Comparison of ENCODE assay signal across 1 cellular context in the genomic region with DNA sequence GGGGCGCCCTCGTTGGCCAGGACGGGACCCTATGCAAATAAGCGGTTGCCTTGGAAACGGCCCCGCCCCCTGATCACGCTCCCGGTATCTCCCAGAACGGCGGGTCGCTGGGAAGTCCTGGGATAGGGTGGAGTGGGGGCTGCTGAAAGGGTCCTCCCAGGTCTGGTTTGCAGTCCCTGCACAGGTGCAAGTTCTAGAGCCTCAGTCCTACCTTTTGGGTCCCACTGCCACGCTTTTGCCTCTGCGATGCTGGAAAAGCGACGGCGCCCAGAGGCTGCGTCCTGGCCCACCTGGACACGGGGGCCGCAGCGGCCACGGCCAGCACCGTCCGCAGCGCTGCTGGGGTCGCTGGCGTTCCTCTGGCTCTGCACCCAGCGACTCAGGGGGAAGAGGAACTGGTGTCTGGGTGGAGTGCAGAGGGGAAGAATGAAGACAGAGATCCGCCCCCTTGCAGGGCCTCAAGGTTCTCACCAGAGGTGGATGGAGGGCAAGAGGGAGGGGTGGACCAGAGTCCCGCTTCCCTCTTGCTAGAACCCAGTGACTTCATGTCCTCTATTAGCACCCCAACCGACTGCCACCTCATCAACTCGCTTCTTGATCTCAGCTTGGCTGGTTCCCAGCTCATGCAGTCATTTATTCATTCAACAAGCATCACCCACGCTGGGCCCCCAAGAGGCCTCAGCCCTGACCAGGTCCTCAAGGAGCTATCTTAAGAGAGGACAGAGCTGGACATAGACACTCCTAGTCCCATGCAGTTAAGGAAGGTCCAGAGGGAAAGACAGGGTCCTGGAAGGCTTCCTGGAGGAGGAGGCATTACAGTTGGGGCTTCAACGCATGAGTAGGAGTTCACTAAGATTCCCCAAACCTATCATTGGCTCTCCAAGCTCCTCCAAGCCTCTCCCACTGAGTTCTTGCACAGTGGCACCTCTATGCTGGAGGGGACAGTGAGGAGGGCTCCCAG.
TF ChIP-seq lines count a peak whose summit lies in the region.

A gene (minus strand): TSS at position 381 of the 961 bp plus-strand sequence. CDS start 659 bp downstream, outside the sequence.

TF ChIP-seq in GM12878, 131 proteins besides CTCF, POLR2A, EP300 and RAD21 (continued from another document and continues in another):
- TF ChIP-seq, protein P1, sequence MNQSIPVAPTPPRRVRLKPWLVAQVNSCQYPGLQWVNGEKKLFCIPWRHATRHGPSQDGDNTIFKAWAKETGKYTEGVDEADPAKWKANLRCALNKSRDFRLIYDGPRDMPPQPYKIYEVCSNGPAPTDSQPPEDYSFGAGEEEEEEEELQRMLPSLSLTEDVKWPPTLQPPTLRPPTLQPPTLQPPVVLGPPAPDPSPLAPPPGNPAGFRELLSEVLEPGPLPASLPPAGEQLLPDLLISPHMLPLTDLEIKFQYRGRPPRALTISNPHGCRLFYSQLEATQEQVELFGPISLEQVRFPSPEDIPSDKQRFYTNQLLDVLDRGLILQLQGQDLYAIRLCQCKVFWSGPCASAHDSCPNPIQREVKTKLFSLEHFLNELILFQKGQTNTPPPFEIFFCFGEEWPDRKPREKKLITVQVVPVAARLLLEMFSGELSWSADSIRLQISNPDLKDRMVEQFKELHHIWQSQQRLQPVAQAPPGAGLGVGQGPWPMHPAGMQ (IDR thresholded peaks at IDR 0.05; ENCODE audit: borderline replicate concordance): no peak
- TF ChIP-seq, protein P2, sequence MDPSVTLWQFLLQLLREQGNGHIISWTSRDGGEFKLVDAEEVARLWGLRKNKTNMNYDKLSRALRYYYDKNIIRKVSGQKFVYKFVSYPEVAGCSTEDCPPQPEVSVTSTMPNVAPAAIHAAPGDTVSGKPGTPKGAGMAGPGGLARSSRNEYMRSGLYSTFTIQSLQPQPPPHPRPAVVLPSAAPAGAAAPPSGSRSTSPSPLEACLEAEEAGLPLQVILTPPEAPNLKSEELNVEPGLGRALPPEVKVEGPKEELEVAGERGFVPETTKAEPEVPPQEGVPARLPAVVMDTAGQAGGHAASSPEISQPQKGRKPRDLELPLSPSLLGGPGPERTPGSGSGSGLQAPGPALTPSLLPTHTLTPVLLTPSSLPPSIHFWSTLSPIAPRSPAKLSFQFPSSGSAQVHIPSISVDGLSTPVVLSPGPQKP (IDR thresholded peaks at IDR 0.05; ENCODE audit: low read depth, low read length): no peak
- TF ChIP-seq ZNF622 (IDR thresholded peaks at IDR 0.05) (no peak), TARDBP (IDR thresholded peaks at IDR 0.05; ENCODE audit: borderline replicate concordance) (no peak), SREBF1 (IDR thresholded peaks at IDR 0.05; ENCODE audit: low read length) (no peak), PAX8 (IDR thresholded peaks at IDR 0.05) (no peak), ESRRA (IDR thresholded peaks at IDR 0.05; ENCODE audit: low read length) (no peak), FOXM1 (IDR thresholded peaks at IDR 0.05; ENCODE audit: low read depth, low read length) (no peak), EED (IDR thresholded peaks at IDR 0.05; ENCODE audit: low read depth) (peak; percentile 39; the same call in 1 of the 2 replicates), ZBED1 (IDR thresholded peaks at IDR 0.05; ENCODE audit: borderline replicate concordance) (no peak), SIX5 (IDR thresholded peaks at IDR 0.05; ENCODE audit: low read depth, low read length, severe bottlenecking) (no peak), MTA3 (IDR thresholded peaks at IDR 0.05; ENCODE audit: borderline replicate concordance, low read length) (no peak), GABPA (IDR thresholded peaks at IDR 0.05; ENCODE audit: low read depth) (no peak), ATF7 (IDR thresholded peaks at IDR 0.05; ENCODE audit: low read depth) (peak; percentile 48; the same call in 1 of the 2 replicates), IRF4 (IDR thresholded peaks at IDR 0.05; ENCODE audit: low read depth, low read length) (no peak), CHD4 (IDR thresholded peaks at IDR 0.05) (no peak), PAX5 (IDR thresholded peaks at IDR 0.05; ENCODE audit: borderline replicate concordance, low read depth, low read length) (no peak), KAT2A (conservative IDR thresholded peaks at IDR 0.05; ENCODE audit: control insufficient read depth, low read depth, low read length) (no peak), TCF12 (IDR thresholded peaks at IDR 0.05; ENCODE audit: low read depth, low read length) (0 out of 2 replicates have a peak, but pooled peaks have one; percentile 12), IKZF2 (IDR thresholded peaks at IDR 0.05) (peak in 1 of 2 experiments; percentile 27; a peak in 1 of 4 replicates)
- TF ChIP-seq, protein P3, sequence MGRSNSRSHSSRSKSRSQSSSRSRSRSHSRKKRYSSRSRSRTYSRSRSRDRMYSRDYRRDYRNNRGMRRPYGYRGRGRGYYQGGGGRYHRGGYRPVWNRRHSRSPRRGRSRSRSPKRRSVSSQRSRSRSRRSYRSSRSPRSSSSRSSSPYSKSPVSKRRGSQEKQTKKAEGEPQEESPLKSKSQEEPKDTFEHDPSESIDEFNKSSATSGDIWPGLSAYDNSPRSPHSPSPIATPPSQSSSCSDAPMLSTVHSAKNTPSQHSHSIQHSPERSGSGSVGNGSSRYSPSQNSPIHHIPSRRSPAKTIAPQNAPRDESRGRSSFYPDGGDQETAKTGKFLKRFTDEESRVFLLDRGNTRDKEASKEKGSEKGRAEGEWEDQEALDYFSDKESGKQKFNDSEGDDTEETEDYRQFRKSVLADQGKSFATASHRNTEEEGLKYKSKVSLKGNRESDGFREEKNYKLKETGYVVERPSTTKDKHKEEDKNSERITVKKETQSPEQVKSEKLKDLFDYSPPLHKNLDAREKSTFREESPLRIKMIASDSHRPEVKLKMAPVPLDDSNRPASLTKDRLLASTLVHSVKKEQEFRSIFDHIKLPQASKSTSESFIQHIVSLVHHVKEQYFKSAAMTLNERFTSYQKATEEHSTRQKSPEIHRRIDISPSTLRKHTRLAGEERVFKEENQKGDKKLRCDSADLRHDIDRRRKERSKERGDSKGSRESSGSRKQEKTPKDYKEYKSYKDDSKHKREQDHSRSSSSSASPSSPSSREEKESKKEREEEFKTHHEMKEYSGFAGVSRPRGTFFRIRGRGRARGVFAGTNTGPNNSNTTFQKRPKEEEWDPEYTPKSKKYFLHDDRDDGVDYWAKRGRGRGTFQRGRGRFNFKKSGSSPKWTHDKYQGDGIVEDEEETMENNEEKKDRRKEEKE (IDR thresholded peaks at IDR 0.05): no peak
- TF ChIP-seq, protein P4, sequence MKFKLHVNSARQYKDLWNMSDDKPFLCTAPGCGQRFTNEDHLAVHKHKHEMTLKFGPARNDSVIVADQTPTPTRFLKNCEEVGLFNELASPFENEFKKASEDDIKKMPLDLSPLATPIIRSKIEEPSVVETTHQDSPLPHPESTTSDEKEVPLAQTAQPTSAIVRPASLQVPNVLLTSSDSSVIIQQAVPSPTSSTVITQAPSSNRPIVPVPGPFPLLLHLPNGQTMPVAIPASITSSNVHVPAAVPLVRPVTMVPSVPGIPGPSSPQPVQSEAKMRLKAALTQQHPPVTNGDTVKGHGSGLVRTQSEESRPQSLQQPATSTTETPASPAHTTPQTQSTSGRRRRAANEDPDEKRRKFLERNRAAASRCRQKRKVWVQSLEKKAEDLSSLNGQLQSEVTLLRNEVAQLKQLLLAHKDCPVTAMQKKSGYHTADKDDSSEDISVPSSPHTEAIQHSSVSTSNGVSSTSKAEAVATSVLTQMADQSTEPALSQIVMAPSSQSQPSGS (IDR thresholded peaks at IDR 0.05; ENCODE audit: low read length): no peak
- TF ChIP-seq, protein P5, sequence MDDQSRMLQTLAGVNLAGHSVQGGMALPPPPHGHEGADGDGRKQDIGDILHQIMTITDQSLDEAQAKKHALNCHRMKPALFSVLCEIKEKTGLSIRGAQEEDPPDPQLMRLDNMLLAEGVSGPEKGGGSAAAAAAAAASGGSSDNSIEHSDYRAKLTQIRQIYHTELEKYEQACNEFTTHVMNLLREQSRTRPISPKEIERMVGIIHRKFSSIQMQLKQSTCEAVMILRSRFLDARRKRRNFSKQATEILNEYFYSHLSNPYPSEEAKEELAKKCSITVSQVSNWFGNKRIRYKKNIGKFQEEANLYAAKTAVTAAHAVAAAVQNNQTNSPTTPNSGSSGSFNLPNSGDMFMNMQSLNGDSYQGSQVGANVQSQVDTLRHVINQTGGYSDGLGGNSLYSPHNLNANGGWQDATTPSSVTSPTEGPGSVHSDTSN (IDR thresholded peaks at IDR 0.05; ENCODE audit: insufficient replicate concordance, low read depth, low read length): no peak
- TF ChIP-seq, protein P6, sequence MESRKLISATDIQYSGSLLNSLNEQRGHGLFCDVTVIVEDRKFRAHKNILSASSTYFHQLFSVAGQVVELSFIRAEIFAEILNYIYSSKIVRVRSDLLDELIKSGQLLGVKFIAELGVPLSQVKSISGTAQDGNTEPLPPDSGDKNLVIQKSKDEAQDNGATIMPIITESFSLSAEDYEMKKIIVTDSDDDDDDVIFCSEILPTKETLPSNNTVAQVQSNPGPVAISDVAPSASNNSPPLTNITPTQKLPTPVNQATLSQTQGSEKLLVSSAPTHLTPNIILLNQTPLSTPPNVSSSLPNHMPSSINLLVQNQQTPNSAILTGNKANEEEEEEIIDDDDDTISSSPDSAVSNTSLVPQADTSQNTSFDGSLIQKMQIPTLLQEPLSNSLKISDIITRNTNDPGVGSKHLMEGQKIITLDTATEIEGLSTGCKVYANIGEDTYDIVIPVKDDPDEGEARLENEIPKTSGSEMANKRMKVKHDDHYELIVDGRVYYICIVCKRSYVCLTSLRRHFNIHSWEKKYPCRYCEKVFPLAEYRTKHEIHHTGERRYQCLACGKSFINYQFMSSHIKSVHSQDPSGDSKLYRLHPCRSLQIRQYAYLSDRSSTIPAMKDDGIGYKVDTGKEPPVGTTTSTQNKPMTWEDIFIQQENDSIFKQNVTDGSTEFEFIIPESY (IDR thresholded peaks at IDR 0.05): no peak
- TF ChIP-seq, protein P7, sequence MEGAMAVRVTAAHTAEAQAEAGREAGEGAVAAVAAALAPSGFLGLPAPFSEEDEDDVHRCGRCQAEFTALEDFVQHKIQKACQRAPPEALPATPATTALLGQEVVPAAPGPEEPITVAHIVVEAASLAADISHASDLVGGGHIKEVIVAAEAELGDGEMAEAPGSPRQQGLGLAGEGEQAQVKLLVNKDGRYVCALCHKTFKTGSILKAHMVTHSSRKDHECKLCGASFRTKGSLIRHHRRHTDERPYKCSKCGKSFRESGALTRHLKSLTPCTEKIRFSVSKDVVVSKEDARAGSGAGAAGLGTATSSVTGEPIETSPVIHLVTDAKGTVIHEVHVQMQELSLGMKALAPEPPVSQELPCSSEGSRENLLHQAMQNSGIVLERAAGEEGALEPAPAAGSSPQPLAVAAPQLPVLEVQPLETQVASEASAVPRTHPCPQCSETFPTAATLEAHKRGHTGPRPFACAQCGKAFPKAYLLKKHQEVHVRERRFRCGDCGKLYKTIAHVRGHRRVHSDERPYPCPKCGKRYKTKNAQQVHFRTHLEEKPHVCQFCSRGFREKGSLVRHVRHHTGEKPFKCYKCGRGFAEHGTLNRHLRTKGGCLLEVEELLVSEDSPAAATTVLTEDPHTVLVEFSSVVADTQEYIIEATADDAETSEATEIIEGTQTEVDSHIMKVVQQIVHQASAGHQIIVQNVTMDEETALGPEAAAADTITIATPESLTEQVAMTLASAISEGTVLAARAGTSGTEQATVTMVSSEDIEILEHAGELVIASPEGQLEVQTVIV (IDR thresholded peaks at IDR 0.05; ENCODE audit: borderline replicate concordance, partially characterized antibody): no peak
- TF ChIP-seq, protein P8, sequence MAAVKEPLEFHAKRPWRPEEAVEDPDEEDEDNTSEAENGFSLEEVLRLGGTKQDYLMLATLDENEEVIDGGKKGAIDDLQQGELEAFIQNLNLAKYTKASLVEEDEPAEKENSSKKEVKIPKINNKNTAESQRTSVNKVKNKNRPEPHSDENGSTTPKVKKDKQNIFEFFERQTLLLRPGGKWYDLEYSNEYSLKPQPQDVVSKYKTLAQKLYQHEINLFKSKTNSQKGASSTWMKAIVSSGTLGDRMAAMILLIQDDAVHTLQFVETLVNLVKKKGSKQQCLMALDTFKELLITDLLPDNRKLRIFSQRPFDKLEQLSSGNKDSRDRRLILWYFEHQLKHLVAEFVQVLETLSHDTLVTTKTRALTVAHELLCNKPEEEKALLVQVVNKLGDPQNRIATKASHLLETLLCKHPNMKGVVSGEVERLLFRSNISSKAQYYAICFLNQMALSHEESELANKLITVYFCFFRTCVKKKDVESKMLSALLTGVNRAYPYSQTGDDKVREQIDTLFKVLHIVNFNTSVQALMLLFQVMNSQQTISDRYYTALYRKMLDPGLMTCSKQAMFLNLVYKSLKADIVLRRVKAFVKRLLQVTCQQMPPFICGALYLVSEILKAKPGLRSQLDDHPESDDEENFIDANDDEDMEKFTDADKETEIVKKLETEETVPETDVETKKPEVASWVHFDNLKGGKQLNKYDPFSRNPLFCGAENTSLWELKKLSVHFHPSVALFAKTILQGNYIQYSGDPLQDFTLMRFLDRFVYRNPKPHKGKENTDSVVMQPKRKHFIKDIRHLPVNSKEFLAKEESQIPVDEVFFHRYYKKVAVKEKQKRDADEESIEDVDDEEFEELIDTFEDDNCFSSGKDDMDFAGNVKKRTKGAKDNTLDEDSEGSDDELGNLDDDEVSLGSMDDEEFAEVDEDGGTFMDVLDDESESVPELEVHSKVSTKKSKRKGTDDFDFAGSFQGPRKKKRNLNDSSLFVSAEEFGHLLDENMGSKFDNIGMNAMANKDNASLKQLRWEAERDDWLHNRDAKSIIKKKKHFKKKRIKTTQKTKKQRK (IDR thresholded peaks at IDR 0.05; ENCODE audit: low read depth, low read length): no peak
- TF ChIP-seq, protein P9, sequence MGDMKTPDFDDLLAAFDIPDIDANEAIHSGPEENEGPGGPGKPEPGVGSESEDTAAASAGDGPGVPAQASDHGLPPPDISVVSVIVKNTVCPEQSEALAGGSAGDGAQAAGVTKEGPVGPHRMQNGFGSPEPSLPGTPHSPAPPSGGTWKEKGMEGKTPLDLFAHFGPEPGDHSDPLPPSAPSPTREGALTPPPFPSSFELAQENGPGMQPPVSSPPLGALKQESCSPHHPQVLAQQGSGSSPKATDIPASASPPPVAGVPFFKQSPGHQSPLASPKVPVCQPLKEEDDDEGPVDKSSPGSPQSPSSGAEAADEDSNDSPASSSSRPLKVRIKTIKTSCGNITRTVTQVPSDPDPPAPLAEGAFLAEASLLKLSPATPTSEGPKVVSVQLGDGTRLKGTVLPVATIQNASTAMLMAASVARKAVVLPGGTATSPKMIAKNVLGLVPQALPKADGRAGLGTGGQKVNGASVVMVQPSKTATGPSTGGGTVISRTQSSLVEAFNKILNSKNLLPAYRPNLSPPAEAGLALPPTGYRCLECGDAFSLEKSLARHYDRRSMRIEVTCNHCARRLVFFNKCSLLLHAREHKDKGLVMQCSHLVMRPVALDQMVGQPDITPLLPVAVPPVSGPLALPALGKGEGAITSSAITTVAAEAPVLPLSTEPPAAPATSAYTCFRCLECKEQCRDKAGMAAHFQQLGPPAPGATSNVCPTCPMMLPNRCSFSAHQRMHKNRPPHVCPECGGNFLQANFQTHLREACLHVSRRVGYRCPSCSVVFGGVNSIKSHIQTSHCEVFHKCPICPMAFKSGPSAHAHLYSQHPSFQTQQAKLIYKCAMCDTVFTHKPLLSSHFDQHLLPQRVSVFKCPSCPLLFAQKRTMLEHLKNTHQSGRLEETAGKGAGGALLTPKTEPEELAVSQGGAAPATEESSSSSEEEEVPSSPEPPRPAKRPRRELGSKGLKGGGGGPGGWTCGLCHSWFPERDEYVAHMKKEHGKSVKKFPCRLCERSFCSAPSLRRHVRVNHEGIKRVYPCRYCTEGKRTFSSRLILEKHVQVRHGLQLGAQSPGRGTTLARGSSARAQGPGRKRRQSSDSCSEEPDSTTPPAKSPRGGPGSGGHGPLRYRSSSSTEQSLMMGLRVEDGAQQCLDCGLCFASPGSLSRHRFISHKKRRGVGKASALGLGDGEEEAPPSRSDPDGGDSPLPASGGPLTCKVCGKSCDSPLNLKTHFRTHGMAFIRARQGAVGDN (IDR thresholded peaks at IDR 0.05): no peak
